ENCODE assay signal across 14 cellular contexts in the genomic region with DNA sequence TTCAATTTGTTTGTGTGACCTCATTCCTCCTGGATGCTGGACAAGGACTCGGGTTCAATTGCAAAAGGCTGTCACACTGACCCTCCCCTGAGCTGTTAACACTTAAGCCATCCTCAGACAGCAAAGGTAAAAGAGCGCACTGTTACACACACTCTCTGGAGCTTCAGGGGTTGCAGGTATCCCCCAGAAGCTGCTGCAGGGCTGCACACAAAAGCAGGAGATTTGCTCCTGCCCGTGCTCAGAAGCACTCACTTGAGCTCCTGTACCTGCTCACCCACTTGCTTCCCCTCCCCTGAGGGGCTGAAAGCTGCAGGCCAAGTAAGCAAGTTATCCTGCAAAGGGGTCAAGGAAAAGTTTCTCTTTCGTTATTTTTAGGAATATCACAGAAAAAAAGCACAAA.
DNase-seq lines count a peak whose midpoint lies in the region; TF ChIP-seq lines count a peak whose summit lies in the region.
"Had no signal": no experiment of that assay in that cellular context is flagged by ENCODE, and none has a peak within 500 bp of the region (broad histone marks: within the 10 kb centered on the region; RNA-seq: fewer than 3 reads in every experiment).

No MANE protein-coding gene starts in this region.

- H3K27me3 Mint-ChIP-seq in nephron progenitor cell (ENCODE audit: low read depth, poor library complexity), result peaks cover 3% of the 10 kb centered on the region
- no peaks in the 10 kb centered on the region for H3K27me3 Mint-ChIP-seq in activated naive CD4-positive, alpha-beta T cell treated with anti-CD3 and anti-CD28 coated beads, Interleukin-2, amount 10 ng/mL, durations not matched to agents 7 days and 5 days
- H3K27me3 Mint-ChIP-seq: CD4-positive, CD25-positive, alpha-beta regulatory T cell had no signal

- WGBS in HUES64, result 69% methylated on average over 4 of the region's 4 CpGs
- no CpG with 5 or more reads among the region's 4 CpGs for WGBS in iPS DF 6.9 (ENCODE audit: insufficient coverage, insufficient read length)
- WGBS in lower leg skin, 2 donors, result 42 to 47% methylated on average over 4 of the region's 4 CpGs

- H3K27me3 ChIP-seq in H7 (ENCODE audit: control insufficient read depth, insufficient read depth, low read length), result no peaks in the 10 kb centered on the region
- H3K27me3 ChIP-seq in HUES64 (ENCODE audit: insufficient read depth, low read length), result no peaks in the 10 kb centered on the region
- no peaks in the 10 kb centered on the region for H3K27me3 ChIP-seq in iPS DF 6.9 (ENCODE audit: control insufficient read depth, insufficient read depth, low read length)
- H3K27me3 ChIP-seq: BLaER1 treated with 17β-estradiol and CSF1 and Interleukin-3, amounts not matched to agents 10 nM and 100 nM had no signal

- H3K4me3 ChIP-seq in H7 (ENCODE audit: insufficient read depth, low read depth, low read length) (peak overlapping the region; percentile 14; the same call in 1 of the 2 replicates), HUES64 (ENCODE audit: low read length) (peak overlapping the region; percentile 8; the same call in 1 of the 2 replicates), iPS DF 6.9 (ENCODE audit: low read length) (0 out of 2 replicates have a peak overlapping the region, but pooled peaks have one; percentile 7), lower leg skin (ENCODE audit: low read depth, poor library complexity, severe bottlenecking) (no peak overlapping the region)
- H3K4me3 ChIP-seq: BLaER1 treated with 17β-estradiol and CSF1 and Interleukin-3, amounts not matched to agents 10 nM and 100 nM; HAP-1 had no signal

- H3K4me1 Mint-ChIP-seq in nephron progenitor cell, result peaks cover 9% of the 10 kb centered on the region
- no peaks in the 10 kb centered on the region for H3K4me1 Mint-ChIP-seq in activated naive CD4-positive, alpha-beta T cell treated with anti-CD3 and anti-CD28 coated beads, Interleukin-2, amount 10 ng/mL, durations not matched to agents 7 days and 5 days
- H3K4me1 Mint-ChIP-seq: CD4-positive, CD25-positive, alpha-beta regulatory T cell had no signal

- H3K9me3 Mint-ChIP-seq in nephron progenitor cell, result no peaks in the 10 kb centered on the region
- H3K9me3 Mint-ChIP-seq in activated naive CD4-positive, alpha-beta T cell treated with anti-CD3 and anti-CD28 coated beads, Interleukin-2, amount 10 ng/mL, durations not matched to agents 7 days and 5 days, result peaks cover 2% of the 10 kb centered on the region

- H3K9me3 ChIP-seq in HUES64 (ENCODE audit: insufficient read depth, low read depth, low read length), result no peaks in the 10 kb centered on the region
- no peaks in the 10 kb centered on the region for H3K9me3 ChIP-seq in iPS DF 6.9 (ENCODE audit: control insufficient read depth, insufficient read depth, low read length)
- H3K9me3 ChIP-seq: HAP-1 had no signal

- no peak overlapping the region for H3K27ac ChIP-seq in HUES64 (ENCODE audit: low read depth, low read length)
- no peak overlapping the region for H3K27ac ChIP-seq in iPS DF 6.9 (ENCODE audit: low read length)
- H3K27ac ChIP-seq: BLaER1 treated with 17β-estradiol and CSF1 and Interleukin-3, amounts not matched to agents 10 nM and 100 nM had no signal

- H3K27ac Mint-ChIP-seq in nephron progenitor cell, result peak overlapping the region; percentile 62
- no peak overlapping the region for H3K27ac Mint-ChIP-seq in activated naive CD4-positive, alpha-beta T cell treated with anti-CD3 and anti-CD28 coated beads, Interleukin-2, amount 10 ng/mL, durations not matched to agents 7 days and 5 days

- TF ChIP-seq CTCF in nephron progenitor cell (IDR thresholded peaks at IDR 0.05) (no peak), lower leg skin (IDR thresholded peaks at IDR 0.05) (no peak)

- DNase-seq in H7, result peak; percentile 15
- no peak for DNase-seq in iPS DF 6.9 (ENCODE audit: low read depth, low spot score)
- DNase-seq in nephron progenitor cell, result no peak
- DNase-seq in activated naive CD4-positive, alpha-beta T cell treated with anti-CD3 and anti-CD28 coated beads, Interleukin-2, amount 10 ng/mL, durations not matched to agents 7 days and 5 days, result no peak
- no peak for DNase-seq in glomerular visceral epithelial cell (ENCODE audit: extremely low spot score)
- DNase-seq in D341Med (ENCODE audit: low spot score), result no peak
- DNase-seq in lower leg skin (ENCODE audit: low spot score in 2 of 2), result no peak
- DNase-seq: ACHN; CD4-positive, CD25-positive, alpha-beta regulatory T cell; DMS 273 treated with DMSO at 0.1 percent for 48 hours; IMR-90 had no signal

- H3K36me3 ChIP-seq in H7 (replicated peaks; ENCODE audit: control insufficient read depth, insufficient read depth, low read length) (no peaks in the 10 kb centered on the region), HUES64 (ENCODE audit: insufficient read depth, low read length) (no peaks in the 10 kb centered on the region), iPS DF 6.9 (ENCODE audit: control insufficient read depth, insufficient read depth, low read length) (no peaks in the 10 kb centered on the region)
- H3K36me3 ChIP-seq: BLaER1 treated with 17β-estradiol and CSF1 and Interleukin-3, amounts not matched to agents 10 nM and 100 nM; HAP-1 had no signal

- intact Hi-C loops in lower leg skin (cut with DNase I; ENCODE audit: low total_unique reads), result no loop called here

- H3K4me1 ChIP-seq in HUES64 (ENCODE audit: insufficient read depth, low read length) (no peaks in the 10 kb centered on the region), iPS DF 6.9 (ENCODE audit: control insufficient read depth, insufficient read depth, low read length) (peaks cover 4% of the 10 kb centered on the region; the same call in 1 of the 2 replicates)
- H3K4me1 ChIP-seq: BLaER1 treated with 17β-estradiol and CSF1 and Interleukin-3, amounts not matched to agents 10 nM and 100 nM; HAP-1 had no signal

- H3K4me3 Mint-ChIP-seq in nephron progenitor cell, result no peak overlapping the region
- H3K4me3 Mint-ChIP-seq in activated naive CD4-positive, alpha-beta T cell treated with anti-CD3 and anti-CD28 coated beads, Interleukin-2, amount 10 ng/mL, durations not matched to agents 7 days and 5 days, result no peak overlapping the region
- H3K4me3 Mint-ChIP-seq: CD4-positive, CD25-positive, alpha-beta regulatory T cell had no signal

- H3K9ac ChIP-seq in HUES64 (ENCODE audit: low read depth, low read length), result 0 out of 2 replicates have a peak overlapping the region, but pooled peaks have one; percentile 12
- H3K9ac ChIP-seq: BLaER1 treated with 17β-estradiol and CSF1 and Interleukin-3, amounts not matched to agents 10 nM and 100 nM had no signal

- H3K36me3 Mint-ChIP-seq in nephron progenitor cell (ENCODE audit: low read depth), result no peaks in the 10 kb centered on the region
- H3K36me3 Mint-ChIP-seq in activated naive CD4-positive, alpha-beta T cell treated with anti-CD3 and anti-CD28 coated beads, Interleukin-2, amount 10 ng/mL, durations not matched to agents 7 days and 5 days, result no peaks in the 10 kb centered on the region
- H3K36me3 Mint-ChIP-seq: CD4-positive, CD25-positive, alpha-beta regulatory T cell had no signal

- no peak for TF ChIP-seq POLR2A in lower leg skin (IDR thresholded peaks at IDR 0.05)

- CTCF ChIA-PET in activated naive CD4-positive, alpha-beta T cell treated with anti-CD3 and anti-CD28 coated beads, Interleukin-2, amount 10 ng/mL, durations not matched to agents 7 days and 5 days (lab: Charles Lee), result no interaction called here
